In the genomic region with DNA sequence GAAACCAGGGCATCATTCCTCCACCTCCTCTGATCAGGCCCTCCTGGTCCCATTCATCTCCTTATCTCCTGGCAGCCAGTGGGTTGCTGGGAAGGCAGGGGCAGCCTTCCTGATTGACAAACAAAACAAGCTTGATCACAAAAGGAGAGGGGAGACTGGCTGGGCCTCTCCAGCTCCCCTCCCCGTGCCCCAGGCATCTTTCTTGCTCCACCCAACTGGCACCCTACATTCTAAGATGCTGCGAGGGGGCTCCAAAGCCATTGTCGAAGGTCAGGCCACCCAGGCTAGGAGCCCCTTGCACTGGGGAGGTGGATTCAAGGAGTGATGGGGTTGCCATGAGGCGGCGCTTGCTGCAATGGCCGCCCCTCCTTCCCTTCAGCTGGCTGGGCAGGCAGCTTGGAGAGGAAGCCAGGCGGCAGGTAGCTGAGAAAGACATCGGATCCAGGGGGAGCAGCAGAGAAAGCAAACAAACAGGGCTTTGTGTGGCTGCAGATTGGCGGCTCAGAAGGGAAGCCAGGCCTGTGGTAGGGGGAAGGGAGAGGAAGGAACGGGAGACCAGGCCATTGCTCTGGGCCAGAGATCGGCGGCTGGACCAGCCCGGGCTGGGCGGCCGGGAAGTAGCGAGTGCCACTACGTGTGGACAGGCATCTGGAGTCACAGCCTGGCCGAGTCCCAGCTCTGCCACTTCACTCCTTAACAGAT, we compare ENCODE assay signal across 1 cellular context.
A peak's percentile ranks its signal among the peaks of the same experiment; 100 is the strongest.
TF ChIP-seq lines count a peak whose summit lies in the region.

No MANE protein-coding gene starts in this region.

TF ChIP-seq in HepG2, 621 proteins besides CTCF, POLR2A, EP300 and RAD21 (continued from another document and continues in another):
- TF ChIP-seq, protein P1, sequence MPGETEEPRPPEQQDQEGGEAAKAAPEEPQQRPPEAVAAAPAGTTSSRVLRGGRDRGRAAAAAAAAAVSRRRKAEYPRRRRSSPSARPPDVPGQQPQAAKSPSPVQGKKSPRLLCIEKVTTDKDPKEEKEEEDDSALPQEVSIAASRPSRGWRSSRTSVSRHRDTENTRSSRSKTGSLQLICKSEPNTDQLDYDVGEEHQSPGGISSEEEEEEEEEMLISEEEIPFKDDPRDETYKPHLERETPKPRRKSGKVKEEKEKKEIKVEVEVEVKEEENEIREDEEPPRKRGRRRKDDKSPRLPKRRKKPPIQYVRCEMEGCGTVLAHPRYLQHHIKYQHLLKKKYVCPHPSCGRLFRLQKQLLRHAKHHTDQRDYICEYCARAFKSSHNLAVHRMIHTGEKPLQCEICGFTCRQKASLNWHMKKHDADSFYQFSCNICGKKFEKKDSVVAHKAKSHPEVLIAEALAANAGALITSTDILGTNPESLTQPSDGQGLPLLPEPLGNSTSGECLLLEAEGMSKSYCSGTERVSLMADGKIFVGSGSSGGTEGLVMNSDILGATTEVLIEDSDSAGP (CRISPR knock-in tag; IDR thresholded peaks at IDR 0.05; ENCODE audit: borderline replicate concordance), result peak; percentile 59; the same call in 1 of the 2 replicates
- TF ChIP-seq CCAR2 (optimal IDR thresholded peaks at IDR 0.05; ENCODE audit: low read depth, low read length), result peak; percentile 81
- TF ChIP-seq ZMYM4 (CRISPR knock-in tag; IDR thresholded peaks at IDR 0.05), result no peak; the same call in 1 of the 2 replicates
- peak; percentile 25; the same call in 1 of the 2 replicates for TF ChIP-seq ARID5B (CRISPR knock-in tag; IDR thresholded peaks at IDR 0.05)
- TF ChIP-seq, protein P2, sequence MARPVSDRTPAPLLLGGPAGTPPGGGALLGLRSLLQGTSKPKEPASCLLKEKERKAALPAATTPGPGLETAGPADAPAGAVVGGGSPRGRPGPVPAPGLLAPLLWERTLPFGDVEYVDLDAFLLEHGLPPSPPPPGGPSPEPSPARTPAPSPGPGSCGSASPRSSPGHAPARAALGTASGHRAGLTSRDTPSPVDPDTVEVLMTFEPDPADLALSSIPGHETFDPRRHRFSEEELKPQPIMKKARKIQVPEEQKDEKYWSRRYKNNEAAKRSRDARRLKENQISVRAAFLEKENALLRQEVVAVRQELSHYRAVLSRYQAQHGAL (CRISPR knock-in tag; IDR thresholded peaks at IDR 0.05; ENCODE audit: not compliant biosample characterization), result no peak
- no peak for TF ChIP-seq ZNF607 (CRISPR knock-in tag; IDR thresholded peaks at IDR 0.05; ENCODE audit: borderline replicate concordance)
- TF ChIP-seq PTBP1 (IDR thresholded peaks at IDR 0.05; ENCODE audit: low read depth, low read length, poor library complexity, severe bottlenecking), result no peak
- TF ChIP-seq, protein P3, sequence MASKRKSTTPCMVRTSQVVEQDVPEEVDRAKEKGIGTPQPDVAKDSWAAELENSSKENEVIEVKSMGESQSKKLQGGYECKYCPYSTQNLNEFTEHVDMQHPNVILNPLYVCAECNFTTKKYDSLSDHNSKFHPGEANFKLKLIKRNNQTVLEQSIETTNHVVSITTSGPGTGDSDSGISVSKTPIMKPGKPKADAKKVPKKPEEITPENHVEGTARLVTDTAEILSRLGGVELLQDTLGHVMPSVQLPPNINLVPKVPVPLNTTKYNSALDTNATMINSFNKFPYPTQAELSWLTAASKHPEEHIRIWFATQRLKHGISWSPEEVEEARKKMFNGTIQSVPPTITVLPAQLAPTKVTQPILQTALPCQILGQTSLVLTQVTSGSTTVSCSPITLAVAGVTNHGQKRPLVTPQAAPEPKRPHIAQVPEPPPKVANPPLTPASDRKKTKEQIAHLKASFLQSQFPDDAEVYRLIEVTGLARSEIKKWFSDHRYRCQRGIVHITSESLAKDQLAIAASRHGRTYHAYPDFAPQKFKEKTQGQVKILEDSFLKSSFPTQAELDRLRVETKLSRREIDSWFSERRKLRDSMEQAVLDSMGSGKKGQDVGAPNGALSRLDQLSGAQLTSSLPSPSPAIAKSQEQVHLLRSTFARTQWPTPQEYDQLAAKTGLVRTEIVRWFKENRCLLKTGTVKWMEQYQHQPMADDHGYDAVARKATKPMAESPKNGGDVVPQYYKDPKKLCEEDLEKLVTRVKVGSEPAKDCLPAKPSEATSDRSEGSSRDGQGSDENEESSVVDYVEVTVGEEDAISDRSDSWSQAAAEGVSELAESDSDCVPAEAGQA (IDR thresholded peaks at IDR 0.05; ENCODE audit: low read depth), result no peak
- TF ChIP-seq, protein P3 (CRISPR knock-in tag; IDR thresholded peaks at IDR 0.05; ENCODE audit: borderline replicate concordance), result no peak
- TF ChIP-seq ZNF691 (CRISPR knock-in tag; IDR thresholded peaks at IDR 0.05; ENCODE audit: borderline replicate concordance, low read depth), result peak; percentile 0; the same call in 1 of the 2 replicates
- no peak for TF ChIP-seq ARNT (IDR thresholded peaks at IDR 0.05)
- TF ChIP-seq, protein P4, sequence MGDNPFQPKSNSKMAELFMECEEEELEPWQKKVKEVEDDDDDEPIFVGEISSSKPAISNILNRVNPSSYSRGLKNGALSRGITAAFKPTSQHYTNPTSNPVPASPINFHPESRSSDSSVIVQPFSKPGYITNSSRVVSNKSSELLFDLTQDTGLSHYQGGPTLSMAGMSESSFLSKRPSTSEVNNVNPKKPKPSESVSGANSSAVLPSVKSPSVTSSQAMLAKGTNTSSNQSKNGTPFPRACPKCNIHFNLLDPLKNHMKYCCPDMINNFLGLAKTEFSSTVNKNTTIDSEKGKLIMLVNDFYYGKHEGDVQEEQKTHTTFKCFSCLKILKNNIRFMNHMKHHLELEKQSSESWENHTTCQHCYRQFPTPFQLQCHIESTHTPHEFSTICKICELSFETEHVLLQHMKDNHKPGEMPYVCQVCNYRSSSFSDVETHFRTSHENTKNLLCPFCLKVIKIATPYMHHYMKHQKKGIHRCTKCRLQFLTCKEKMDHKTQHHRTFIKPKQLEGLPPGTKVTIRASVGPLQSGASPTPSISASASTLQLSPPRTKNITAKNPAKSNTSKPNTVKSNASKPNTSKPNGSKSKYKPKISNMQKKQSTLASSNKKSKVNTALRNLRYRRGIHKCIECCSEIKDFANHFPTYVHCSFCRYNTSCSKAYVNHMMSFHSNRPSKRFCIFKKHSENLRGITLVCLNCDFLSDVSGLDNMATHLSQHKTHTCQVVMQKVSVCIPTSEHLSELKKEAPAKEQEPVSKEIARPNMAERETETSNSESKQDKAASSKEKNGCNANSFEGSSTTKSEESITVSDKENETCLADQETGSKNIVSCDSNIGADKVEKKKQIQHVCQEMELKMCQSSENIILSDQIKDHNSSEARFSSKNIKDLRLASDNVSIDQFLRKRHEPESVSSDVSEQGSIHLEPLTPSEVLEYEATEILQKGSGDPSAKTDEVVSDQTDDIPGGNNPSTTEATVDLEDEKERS (CRISPR knock-in tag; IDR thresholded peaks at IDR 0.05), result no peak
- no peak for TF ChIP-seq FOXO4 (CRISPR knock-in tag; conservative IDR thresholded peaks at IDR 0.05)
- no peak; the same call in 1 of the 2 replicates for TF ChIP-seq ZSCAN25 (CRISPR knock-in tag; IDR thresholded peaks at IDR 0.05)
- TF ChIP-seq STAT6 (CRISPR knock-in tag; IDR thresholded peaks at IDR 0.05; ENCODE audit: borderline replicate concordance), result no peak
- 0 out of 2 replicates have a peak, but pooled peaks have one; percentile 30 for TF ChIP-seq POGZ (CRISPR knock-in tag; IDR thresholded peaks at IDR 0.05)
- no peak for TF ChIP-seq ZBTB44 (CRISPR knock-in tag; IDR thresholded peaks at IDR 0.05)
- no peak for TF ChIP-seq FLYWCH1 (CRISPR knock-in tag; IDR thresholded peaks at IDR 0.05)
- TF ChIP-seq ZMAT3 (CRISPR knock-in tag; conservative IDR thresholded peaks at IDR 0.05), result no peak
- TF ChIP-seq EEA1 (CRISPR knock-in tag; IDR thresholded peaks at IDR 0.05; ENCODE audit: borderline replicate concordance), result no peak
